22 cellular contexts compared by ENCODE assay signal in the genomic region with DNA sequence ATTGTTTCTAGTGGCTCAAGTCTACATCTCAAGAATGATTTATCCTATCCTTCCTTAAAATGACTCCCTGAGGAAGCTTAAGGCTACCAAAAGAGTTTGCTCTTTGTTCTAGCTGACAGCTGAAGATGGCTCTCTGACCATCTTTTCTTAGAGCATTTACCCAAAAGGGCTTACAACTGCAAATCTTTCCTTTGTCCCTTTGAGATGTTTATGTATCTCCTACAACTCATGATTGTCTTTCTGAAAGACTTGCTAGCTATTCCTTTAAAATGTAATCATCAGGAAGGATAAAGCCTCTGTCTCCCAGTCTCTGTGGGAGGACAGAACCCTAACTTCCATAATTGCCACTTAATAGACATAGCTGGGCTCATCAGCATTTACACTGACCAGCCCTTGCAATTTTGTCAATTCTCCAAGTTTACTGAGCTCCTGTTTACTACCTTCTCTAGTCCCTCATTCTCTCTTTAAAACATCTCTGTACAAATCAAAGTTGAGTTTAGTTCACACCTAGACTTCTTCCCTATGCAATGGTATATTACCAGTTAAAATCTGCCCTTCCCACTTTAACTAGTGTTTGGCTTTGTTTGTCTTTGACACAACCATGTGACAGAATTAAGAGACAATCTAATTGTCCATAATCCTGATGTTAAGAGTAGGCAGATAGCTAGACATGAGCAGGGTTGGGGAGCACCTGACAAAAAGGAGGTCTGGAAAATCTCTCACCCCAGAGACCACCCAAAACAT.
"Had no signal": no experiment of that assay in that cellular context is flagged by ENCODE, and none has a peak within 500 bp of the region (broad histone marks: within the 10 kb centered on the region; RNA-seq: fewer than 3 reads in every experiment).

No MANE protein-coding gene starts in this region.

- H3K4me1 Mint-ChIP-seq: activated naive CD8-positive, alpha-beta T cell treated with anti-CD3 and anti-CD28 coated beads, Interleukin-2, amount 10 ng/mL, durations not matched to agents 7 days and 5 days; endodermal cell; immature natural killer cell; natural killer cell had no signal

- H3K27me3 ChIP-seq: body of pancreas, dorsolateral prefrontal cortex, neutrophil, thyroid gland had no signal

- H3K4me3 ChIP-seq: body of pancreas, dorsolateral prefrontal cortex, pancreas, thyroid gland had no signal

- DNase-seq: activated CD4-positive, alpha-beta T cell treated with anti-CD3 and anti-CD28 coated beads, Interleukin-2, amount 50 U/mL, for 4 hours; activated gamma-delta T cell treated with Interleukin-2 at 50 U/mL for 16 hours; activated naive CD8-positive, alpha-beta T cell treated with anti-CD3 and anti-CD28 coated beads, Interleukin-2, amount 10 ng/mL, durations not matched to agents 7 days and 5 days; activated T-cell treated with anti-CD3 and anti-CD28 coated beads, Interleukin-2, amount 50 U/mL, for 72 hours; amygdala; body of pancreas; caudate nucleus; dorsolateral prefrontal cortex; endodermal cell; foreskin fibroblast; immature natural killer cell; mesenchymal stem cell; natural killer cell; pancreas; stimulated activated naive CD4-positive, alpha-beta T cell; SW 1271; T-helper 2 cell; thyroid gland; WERI-Rb-1 had no signal

- ATAC-seq: activated T-cell treated with anti-CD3 and anti-CD28 coated beads, Interleukin-2, amount 50 U/mL, for 72 hours; body of pancreas; natural killer cell; pancreas; sciatic nerve had no signal

- H3K9me3 Mint-ChIP-seq: activated naive CD8-positive, alpha-beta T cell treated with anti-CD3 and anti-CD28 coated beads, Interleukin-2, amount 10 ng/mL, durations not matched to agents 7 days and 5 days; activated T-cell treated with anti-CD3 and anti-CD28 coated beads, Interleukin-2, amount 50 U/mL, for 72 hours had no signal

- H3K9me3 ChIP-seq: body of pancreas, neutrophil, pancreas, thyroid gland had no signal

- H3K4me1 ChIP-seq: body of pancreas, pancreas, thyroid gland had no signal

- H3K36me3 Mint-ChIP-seq: activated naive CD8-positive, alpha-beta T cell treated with anti-CD3 and anti-CD28 coated beads, Interleukin-2, amount 10 ng/mL, durations not matched to agents 7 days and 5 days; immature natural killer cell; natural killer cell had no signal

- H3K27ac Mint-ChIP-seq: activated naive CD8-positive, alpha-beta T cell treated with anti-CD3 and anti-CD28 coated beads, Interleukin-2, amount 10 ng/mL, durations not matched to agents 7 days and 5 days; activated T-cell treated with anti-CD3 and anti-CD28 coated beads, Interleukin-2, amount 50 U/mL, for 72 hours; endodermal cell; immature natural killer cell; natural killer cell had no signal

- H3K4me3 Mint-ChIP-seq: activated naive CD8-positive, alpha-beta T cell treated with anti-CD3 and anti-CD28 coated beads, Interleukin-2, amount 10 ng/mL, durations not matched to agents 7 days and 5 days; activated T-cell treated with anti-CD3 and anti-CD28 coated beads, Interleukin-2, amount 50 U/mL, for 72 hours; endodermal cell; immature natural killer cell; natural killer cell had no signal

- H3K27me3 Mint-ChIP-seq: activated naive CD8-positive, alpha-beta T cell treated with anti-CD3 and anti-CD28 coated beads, Interleukin-2, amount 10 ng/mL, durations not matched to agents 7 days and 5 days had no signal

- H3K36me3 ChIP-seq: neutrophil, pancreas, thyroid gland, WERI-Rb-1 had no signal

- H3K27ac ChIP-seq: body of pancreas, dorsolateral prefrontal cortex, epithelial cell of prostate, neutrophil, pancreas, thyroid gland, WERI-Rb-1 had no signal
